ENCODE assay signal across 8 cellular contexts in the genomic region with DNA sequence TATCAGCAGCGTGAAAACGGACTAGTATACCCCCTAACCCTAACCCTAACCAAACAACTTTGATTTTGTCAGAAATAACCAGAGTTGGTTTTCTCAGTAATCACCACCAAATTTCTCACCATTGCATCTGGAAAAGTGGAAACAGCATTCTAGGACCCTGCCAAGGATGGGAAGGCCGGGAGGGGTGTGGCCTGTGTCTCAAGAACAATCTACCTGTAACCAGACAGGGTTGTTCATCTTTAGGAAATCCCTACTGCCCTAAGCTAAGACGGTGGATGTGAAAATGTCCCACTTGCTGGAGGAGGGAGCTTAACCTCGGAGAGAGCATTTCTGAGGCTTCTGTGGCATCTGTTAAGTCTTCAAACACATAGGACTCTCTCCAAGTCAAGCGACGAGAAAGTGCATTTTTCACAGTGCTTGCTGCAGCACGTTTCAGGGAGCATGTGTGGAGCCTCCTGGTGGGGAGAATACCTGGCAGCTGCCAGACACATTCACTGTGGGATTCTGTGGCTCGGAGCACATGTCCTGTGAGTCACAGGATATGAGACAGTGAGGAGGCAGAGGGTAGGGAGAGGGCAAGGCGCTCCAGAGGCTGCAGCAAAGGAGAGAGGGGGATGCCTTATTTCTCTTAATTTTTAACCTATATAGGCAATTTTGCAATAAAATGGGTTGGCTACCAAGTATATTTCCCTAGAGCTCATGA.
DNase-seq lines count a peak whose midpoint lies in the region; ATAC-seq and TF ChIP-seq lines count a peak whose summit lies in the region.

No MANE protein-coding gene starts in this region.

- TF ChIP-seq CTCF in colonic mucosa (IDR thresholded peaks at IDR 0.05) (peak; percentile 27), vagina (IDR thresholded peaks at IDR 0.05) (peak in 1 of 3 experiments; percentile 52)

- no peak overlapping the region for H3K9ac ChIP-seq in colonic mucosa (ENCODE audit: low read depth in 2 of 2, low read length in 2 of 2)

- H3K4me1 ChIP-seq in colonic mucosa (no peaks in the 10 kb centered on the region), vagina (peaks cover 3% of the 10 kb centered on the region)

- H3K27ac ChIP-seq in colonic mucosa = no peak overlapping the region
- peak overlapping the region; percentile 57 for H3K27ac ChIP-seq in vagina

- peaks cover 17% of the 10 kb centered on the region for H3K4me1 Mint-ChIP-seq in activated T-cell treated with anti-CD3 and anti-CD28 coated beads, Interleukin-2, amount 50 U/mL, for 4 hours (ENCODE audit: low read depth)
- H3K4me1 Mint-ChIP-seq in stimulated activated memory B cell treated with anti-CD40 and anti-IgM and Interleukin-4, amounts not matched to agents 10 μg/mL and 1 μg/mL and 100 μg/mL, for 72 hours = no peaks in the 10 kb centered on the region

- no peaks in the 10 kb centered on the region for H3K27me3 Mint-ChIP-seq in activated T-cell treated with anti-CD3 and anti-CD28 coated beads, Interleukin-2, amount 50 U/mL, for 4 hours (ENCODE audit: low read depth)
- H3K27me3 Mint-ChIP-seq in stimulated activated memory B cell treated with anti-CD40 and anti-IgM and Interleukin-4, amounts not matched to agents 10 μg/mL and 1 μg/mL and 100 μg/mL, for 72 hours = peaks cover 46% of the 10 kb centered on the region

- H3K36me3 ChIP-seq in colonic mucosa (no peaks in the 10 kb centered on the region), vagina (no peaks in the 10 kb centered on the region)

- H3K9me3 ChIP-seq in colonic mucosa (no peaks in the 10 kb centered on the region), vagina (no peaks in the 10 kb centered on the region)

- no peak overlapping the region for H3K27ac Mint-ChIP-seq in stimulated activated memory B cell treated with anti-CD40 and anti-IgM and Interleukin-4, amounts not matched to agents 10 μg/mL and 1 μg/mL and 100 μg/mL, for 72 hours

- peak; percentile 10 for DNase-seq in activated T-cell treated with anti-CD3 and anti-CD28 coated beads, Interleukin-2, amount 50 U/mL, for 4 hours
- DNase-seq in activated T-cell treated with anti-CD3 and anti-CD28 coated beads for 4 hours = no peak
- DNase-seq in NCI-H82 treated with DMSO at 0.1 percent for 48 hours (lab: John Stamatoyannopoulos, UW; ENCODE audit: unreplicated experiment) = peak; percentile 5
- peak; percentile 37 for DNase-seq in colonic mucosa
- peak; percentile 93 to 98 for DNase-seq in lung microvascular endothelial cell (ENCODE audit: low read depth in 2 of 2)
- DNase-seq in vagina (ENCODE audit: extremely low spot score in 2 of 2) = no peak

- no peak overlapping the region for H3K4me3 Mint-ChIP-seq in activated T-cell treated with anti-CD3 and anti-CD28 coated beads, Interleukin-2, amount 50 U/mL, for 4 hours
- no peak overlapping the region for H3K4me3 Mint-ChIP-seq in stimulated activated memory B cell treated with anti-CD40 and anti-IgM and Interleukin-4, amounts not matched to agents 10 μg/mL and 1 μg/mL and 100 μg/mL, for 72 hours

- H3K27me3 ChIP-seq in colonic mucosa = no peaks in the 10 kb centered on the region
- H3K27me3 ChIP-seq in vagina = no peaks in the 10 kb centered on the region

- H3K36me3 Mint-ChIP-seq in activated T-cell treated with anti-CD3 and anti-CD28 coated beads, Interleukin-2, amount 50 U/mL, for 4 hours (ENCODE audit: insufficient read depth) = no peaks in the 10 kb centered on the region
- no peaks in the 10 kb centered on the region for H3K36me3 Mint-ChIP-seq in stimulated activated memory B cell treated with anti-CD40 and anti-IgM and Interleukin-4, amounts not matched to agents 10 μg/mL and 1 μg/mL and 100 μg/mL, for 72 hours

- peak; percentile 89 to 91 for ATAC-seq in activated T-cell treated with anti-CD3 and anti-CD28 coated beads, Interleukin-2, amount 50 U/mL, for 4 hours
- ATAC-seq in HG03342 (IDR thresholded peaks at IDR 0.05; ENCODE audit: unreplicated experiment) = no peak
- no peak for ATAC-seq in stimulated activated memory B cell treated with anti-CD40 and anti-IgM and Interleukin-4, amounts not matched to agents 10 μg/mL and 1 μg/mL and 100 μg/mL, for 72 hours

- no peak for TF ChIP-seq POLR2A in vagina (IDR thresholded peaks at IDR 0.05)

- intact Hi-C loops in colonic mucosa (cut with DNase I) = loop anchor here (2.0 kb wide), 1 partner anchor 123 kb away; no protein-coding TSS in a partner anchor
- intact Hi-C loops in vagina (cut with DNase I) = no loop called here

- H3K9me3 Mint-ChIP-seq in activated T-cell treated with anti-CD3 and anti-CD28 coated beads, Interleukin-2, amount 50 U/mL, for 4 hours = no peaks in the 10 kb centered on the region
- no peaks in the 10 kb centered on the region for H3K9me3 Mint-ChIP-seq in stimulated activated memory B cell treated with anti-CD40 and anti-IgM and Interleukin-4, amounts not matched to agents 10 μg/mL and 1 μg/mL and 100 μg/mL, for 72 hours

- no peak overlapping the region for H3K4me3 ChIP-seq in colonic mucosa
- H3K4me3 ChIP-seq in vagina = no peak overlapping the region

Comparison
In these comparisons a context has a peak if more than half of its experiments do, and no peak if none do; other contexts are left out.
1. DNase-seq: peak in activated T-cell treated with anti-CD3 and anti-CD28 coated beads, Interleukin-2, amount 50 U/mL, for 4 hours (single experiment), NCI-H82 treated with DMSO at 0.1 percent for 48 hours (single experiment), colonic mucosa (single experiment) and lung microvascular endothelial cell (2 of 2); none in activated T-cell treated with anti-CD3 and anti-CD28 coated beads for 4 hours (single experiment) and vagina (0 of 2).
2. ATAC-seq: peak in activated T-cell treated with anti-CD3 and anti-CD28 coated beads, Interleukin-2, amount 50 U/mL, for 4 hours (2 of 2); none in HG03342 (single experiment) and stimulated activated memory B cell treated with anti-CD40 and anti-IgM and Interleukin-4, amounts not matched to agents 10 μg/mL and 1 μg/mL and 100 μg/mL, for 72 hours (single experiment).